20 cellular contexts compared by ENCODE assay signal in the genomic region with DNA sequence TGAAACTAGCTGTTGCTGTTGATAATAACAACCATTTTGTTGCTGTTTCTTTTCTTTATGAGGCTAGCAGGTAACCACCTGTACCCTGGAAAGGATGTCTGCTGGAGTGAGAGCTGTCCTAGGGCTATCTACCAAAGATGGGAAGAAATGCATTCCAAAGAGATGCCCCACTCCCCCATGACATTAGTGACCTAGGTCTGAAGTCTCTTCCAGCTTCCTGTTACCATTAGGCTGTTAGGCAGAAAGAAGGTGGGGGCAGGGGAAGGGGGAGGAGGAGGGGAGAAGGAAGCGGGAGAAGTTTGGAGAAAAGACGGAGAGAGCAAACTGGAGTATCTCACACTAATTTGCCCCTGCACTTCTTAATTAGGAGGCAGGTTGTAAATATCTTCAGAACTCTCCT.
A peak's percentile ranks its signal among the peaks of the same experiment; 100 is the strongest.
DNase-seq lines count a peak whose midpoint lies in the region; ATAC-seq lines count a peak whose summit lies in the region.
"Had no signal": no experiment of that assay in that cellular context is flagged by ENCODE, and none has a peak within 500 bp of the region (broad histone marks: within the 10 kb centered on the region; RNA-seq: fewer than 3 reads in every experiment).

No MANE protein-coding gene starts in this region.

- H3K4me1 Mint-ChIP-seq in T-helper 2 cell treated with Interferon-gamma antibody and Interleukin-4, amounts not matched to agents 5 μg/mL and 100 μg/mL, for 36 hours (ENCODE audit: low read depth), result peaks cover 76% of the 10 kb centered on the region
- peaks cover 13 to 81% (median 55%) of the 10 kb centered on the region in 4 donors for H3K4me1 Mint-ChIP-seq in CD4-positive, CD25-positive, alpha-beta regulatory T cell
- H3K4me1 Mint-ChIP-seq in activated CD4-positive, alpha-beta memory T cell treated with anti-CD3 and anti-CD28 coated beads for 36 hours (ENCODE audit: low read depth), result peaks cover 73% of the 10 kb centered on the region

- no peaks in the 10 kb centered on the region for H3K9me3 Mint-ChIP-seq in T-helper 2 cell treated with Interferon-gamma antibody and Interleukin-4, amounts not matched to agents 5 μg/mL and 100 μg/mL, for 36 hours
- H3K9me3 Mint-ChIP-seq in CD4-positive, CD25-positive, alpha-beta regulatory T cell, result no peaks in the 10 kb centered on the region
- peaks cover 3% of the 10 kb centered on the region for H3K9me3 Mint-ChIP-seq in activated CD4-positive, alpha-beta memory T cell treated with anti-CD3 and anti-CD28 coated beads for 36 hours
- H3K9me3 Mint-ChIP-seq: mesothelial cell of epicardium had no signal

- no peak overlapping the region for H3K4me3 ChIP-seq in CD4-positive, CD25-positive, alpha-beta regulatory T cell (ENCODE audit: low read depth, low read length)
- H3K4me3 ChIP-seq: breast epithelium, upper lobe of right lung had no signal

- H3K4me3 Mint-ChIP-seq in T-helper 2 cell treated with Interferon-gamma antibody and Interleukin-4, amounts not matched to agents 5 μg/mL and 100 μg/mL, for 36 hours, result peak overlapping the region; percentile 82
- H3K4me3 Mint-ChIP-seq in CD4-positive, CD25-positive, alpha-beta regulatory T cell, result peak overlapping the region in 3 of 4 donors; percentile 27 to 80 (median 64)
- no peak overlapping the region for H3K4me3 Mint-ChIP-seq in activated CD4-positive, alpha-beta memory T cell treated with anti-CD3 and anti-CD28 coated beads for 36 hours
- H3K4me3 Mint-ChIP-seq: mesothelial cell of epicardium, neural crest cell had no signal

- H3K27me3 ChIP-seq in CD4-positive, CD25-positive, alpha-beta regulatory T cell (ENCODE audit: control insufficient read depth, insufficient read depth, low read length), result no peaks in the 10 kb centered on the region
- H3K27me3 ChIP-seq: breast epithelium, upper lobe of right lung had no signal

- CTCF ChIA-PET in activated CD4-positive, alpha-beta memory T cell treated with anti-CD3 and anti-CD28 coated beads for 36 hours (lab: Charles Lee), result interaction anchor here (0.8 to 6.5 kb wide), 7 partner anchors 8 to 236 kb away, joined by 3 to 74 read pairs (median 3); no protein-coding TSS in a partner anchor

- H3K27ac ChIP-seq in CD4-positive, CD25-positive, alpha-beta regulatory T cell (ENCODE audit: insufficient read depth, low read length, poor library complexity, severe bottlenecking), result peak overlapping the region; percentile 88
- H3K27ac ChIP-seq: upper lobe of right lung had no signal

- no peaks in the 10 kb centered on the region for H3K27me3 Mint-ChIP-seq in T-helper 2 cell treated with Interferon-gamma antibody and Interleukin-4, amounts not matched to agents 5 μg/mL and 100 μg/mL, for 36 hours (ENCODE audit: low read depth)
- no peaks in the 10 kb centered on the region for H3K27me3 Mint-ChIP-seq in CD4-positive, CD25-positive, alpha-beta regulatory T cell
- H3K27me3 Mint-ChIP-seq in activated CD4-positive, alpha-beta memory T cell treated with anti-CD3 and anti-CD28 coated beads for 36 hours, result no peaks in the 10 kb centered on the region

- intact Hi-C loops in activated CD4-positive, alpha-beta memory T cell treated with anti-CD3 and anti-CD28 coated beads for 36 hours (cut with micrococcal nuclease), result loop anchor here (2.0 to 10.0 kb wide), 6 partner anchors 69 to 859 kb away; a partner anchor contains a TSS

- H3K36me3 ChIP-seq in CD4-positive, CD25-positive, alpha-beta regulatory T cell (ENCODE audit: control insufficient read depth, insufficient read depth, low read length), result no peaks in the 10 kb centered on the region
- H3K36me3 ChIP-seq: breast epithelium, upper lobe of right lung had no signal

- DNase-seq in T-helper 2 cell treated with Interferon-gamma antibody and Interleukin-4, amounts not matched to agents 5 μg/mL and 100 μg/mL, for 36 hours (ENCODE audit: low spot score), result no peak
- DNase-seq in T-helper 2 cell (no peak), iPS-NIHi11 (ENCODE audit: low spot score) (peak; percentile 46), Ammon's horn (ENCODE audit: low spot score) (no peak)
- DNase-seq in CD4-positive, CD25-positive, alpha-beta regulatory T cell, result no peak
- DNase-seq in activated CD4-positive, alpha-beta memory T cell treated with anti-CD3 and anti-CD28 coated beads for 36 hours, result no peak
- DNase-seq: 8988T, dermis blood vessel endothelial cell, DMS 273 treated with DMSO at 0.1 percent for 48 hours, Kasumi-1, NCI-H2107, NCI-H526, upper lobe of right lung had no signal

- peaks cover 69% of the 10 kb centered on the region for H3K4me1 ChIP-seq in CD4-positive, CD25-positive, alpha-beta regulatory T cell (ENCODE audit: control insufficient read depth, insufficient read depth, low read length, poor library complexity, severe bottlenecking)

- ATAC-seq in CD4-positive, CD25-positive, alpha-beta regulatory T cell (ENCODE audit: low read depth in 2 of 2), result no peak
- ATAC-seq in HG03135 (IDR thresholded peaks at IDR 0.05; ENCODE audit: unreplicated experiment) (no peak), GM21529 (IDR thresholded peaks at IDR 0.05; ENCODE audit: unreplicated experiment) (no peak)
- ATAC-seq: Right ventricle myocardium inferior, upper lobe of right lung had no signal

- H3K27ac Mint-ChIP-seq in T-helper 2 cell treated with Interferon-gamma antibody and Interleukin-4, amounts not matched to agents 5 μg/mL and 100 μg/mL, for 36 hours, result peak overlapping the region; percentile 100
- peak overlapping the region; percentile 92 to 100 (median 98) for H3K27ac Mint-ChIP-seq in CD4-positive, CD25-positive, alpha-beta regulatory T cell
- H3K27ac Mint-ChIP-seq in activated CD4-positive, alpha-beta memory T cell treated with anti-CD3 and anti-CD28 coated beads for 36 hours, result peak overlapping the region; percentile 96
- H3K27ac Mint-ChIP-seq: mesothelial cell of epicardium, progenitor cell of endocrine pancreas had no signal

- H3K9me3 ChIP-seq in CD4-positive, CD25-positive, alpha-beta regulatory T cell (ENCODE audit: control insufficient read depth in 2 of 2, low read length in 2 of 2), result no peaks in the 10 kb centered on the region
- H3K9me3 ChIP-seq: breast epithelium, upper lobe of right lung had no signal

- peaks cover 5% of the 10 kb centered on the region for H3K36me3 Mint-ChIP-seq in T-helper 2 cell treated with Interferon-gamma antibody and Interleukin-4, amounts not matched to agents 5 μg/mL and 100 μg/mL, for 36 hours (ENCODE audit: low read depth)
- peaks cover 4% of the 10 kb centered on the region for H3K36me3 Mint-ChIP-seq in CD4-positive, CD25-positive, alpha-beta regulatory T cell
- H3K36me3 Mint-ChIP-seq in activated CD4-positive, alpha-beta memory T cell treated with anti-CD3 and anti-CD28 coated beads for 36 hours, result no peaks in the 10 kb centered on the region

- POLR2A ChIA-PET in activated CD4-positive, alpha-beta memory T cell treated with anti-CD3 and anti-CD28 coated beads for 36 hours (lab: Charles Lee), result interaction anchor here (0.7 to 2.8 kb wide), 6 partner anchors 13 to 365 kb away, joined by 3 to 17 read pairs (median 4); a partner anchor contains a TSS
